In genomic region chr11:14722507-14722906, GRCh38 we compare ENCODE assay signal across 20 cellular contexts.
DNase-seq lines count a peak whose midpoint lies in the region; ATAC-seq and TF ChIP-seq lines count a peak whose summit lies in the region.
"Had no signal": no experiment of that assay in that cellular context is flagged by ENCODE, and none has a peak within 500 bp of the region (broad histone marks: within the 10 kb centered on the region; RNA-seq: fewer than 3 reads in every experiment).

No MANE protein-coding gene starts in this region.

- H3F3A ChIP-seq in neural progenitor cell (ENCODE audit: low read depth) = no peaks in the 10 kb centered on the region

- H3K27ac Mint-ChIP-seq in activated T-cell treated with anti-CD3 and anti-CD28 coated beads, Interleukin-2, amount 50 U/mL, for 72 hours = peak overlapping the region; percentile 70
- H3K27ac Mint-ChIP-seq in neural progenitor cell = no peak overlapping the region
- H3K27ac Mint-ChIP-seq: B cell, H9 had no signal

- H3K4me3 Mint-ChIP-seq in activated T-cell treated with anti-CD3 and anti-CD28 coated beads, Interleukin-2, amount 50 U/mL, for 72 hours = no peak overlapping the region
- no peak overlapping the region for H3K4me3 Mint-ChIP-seq in neural progenitor cell
- H3K4me3 Mint-ChIP-seq: B cell; CD4-positive, CD25-positive, alpha-beta regulatory T cell; CD8-positive, alpha-beta memory T cell; H9 had no signal

- no peak for DNase-seq in activated T-cell treated with anti-CD3 and anti-CD28 coated beads, Interleukin-2, amount 50 U/mL, for 72 hours
- DNase-seq in activated T-cell treated with anti-CD3 and anti-CD28 coated beads, Interleukin-2, amount 50 U/mL, for 1 hour = no peak
- no peak for DNase-seq in ascending aorta (ENCODE audit: low spot score in 2 of 2)
- DNase-seq in fibroblast of the aortic adventitia (ENCODE audit: low read depth) = peak; percentile 9
- no peak for DNase-seq in SIG-M5 treated with dmso at 0.1 percent for 504 hours (lab: John Stamatoyannopoulos, UW; ENCODE audit: unreplicated experiment)
- no peak for DNase-seq in breast epithelium (ENCODE audit: low spot score in 2 of 2)
- DNase-seq in neural progenitor cell (ENCODE audit: low spot score) = no peak
- no peak for DNase-seq in effector memory CD4-positive, alpha-beta T cell
- DNase-seq: CD4-positive, CD25-positive, alpha-beta regulatory T cell; CD8-positive, alpha-beta memory T cell; COR-L47; DMS 273 treated with DMSO at 0.1 percent for 48 hours; DMS53; DND-41; EL; H9 had no signal

- TF ChIP-seq POLR2A in breast epithelium (IDR thresholded peaks at IDR 0.05) = no peak

- H3K79me2 ChIP-seq in neural progenitor cell (ENCODE audit: low read depth) = no peaks in the 10 kb centered on the region

- H3K27me3 ChIP-seq in ascending aorta (no peaks in the 10 kb centered on the region), breast epithelium (no peaks in the 10 kb centered on the region), neural progenitor cell (no peaks in the 10 kb centered on the region)
- no peaks in the 10 kb centered on the region for H3K27me3 ChIP-seq in effector memory CD4-positive, alpha-beta T cell (replicated peaks; ENCODE audit: control insufficient read depth, insufficient read depth, low read length, poor library complexity, severe bottlenecking)
- H3K27me3 ChIP-seq: BLaER1 treated with 17β-estradiol and CSF1 and Interleukin-3, amounts not matched to agents 10 nM and 100 nM had no signal

- H3K27ac ChIP-seq in ascending aorta (peak overlapping the region; percentile 48 to 55), breast epithelium (no peak overlapping the region), neural progenitor cell (no peak overlapping the region)
- no peak overlapping the region for H3K27ac ChIP-seq in effector memory CD4-positive, alpha-beta T cell (ENCODE audit: insufficient read depth, low read length, poor library complexity, severe bottlenecking)
- H3K27ac ChIP-seq: 22Rv1; BLaER1 treated with 17β-estradiol and CSF1 and Interleukin-3, amounts not matched to agents 10 nM and 100 nM had no signal

- no peaks in the 10 kb centered on the region for H3K9me3 ChIP-seq in ascending aorta
- no peaks in the 10 kb centered on the region for H3K9me3 ChIP-seq in breast epithelium
- H3K9me3 ChIP-seq in neural progenitor cell (ENCODE audit: low read depth) = no peaks in the 10 kb centered on the region
- H3K9me3 ChIP-seq in effector memory CD4-positive, alpha-beta T cell (ENCODE audit: control insufficient read depth, low read length) = no peaks in the 10 kb centered on the region
- H3K9me3 ChIP-seq: BLaER1 treated with 17β-estradiol and CSF1 and Interleukin-3, amounts not matched to agents 10 nM and 100 nM had no signal

- peaks cover 38% of the 10 kb centered on the region for H3K4me1 Mint-ChIP-seq in activated T-cell treated with anti-CD3 and anti-CD28 coated beads, Interleukin-2, amount 50 U/mL, for 72 hours (ENCODE audit: low read depth)
- peaks cover 3% of the 10 kb centered on the region for H3K4me1 Mint-ChIP-seq in neural progenitor cell
- H3K4me1 Mint-ChIP-seq: B cell had no signal

- no peaks in the 10 kb centered on the region for H3K4me1 ChIP-seq in ascending aorta
- no peaks in the 10 kb centered on the region for H3K4me1 ChIP-seq in breast epithelium
- no peaks in the 10 kb centered on the region for H3K4me1 ChIP-seq in neural progenitor cell
- H3K4me1 ChIP-seq in effector memory CD4-positive, alpha-beta T cell (ENCODE audit: control insufficient read depth, insufficient read depth, low read length, poor library complexity, severe bottlenecking) = no peaks in the 10 kb centered on the region

- H3K4me2 ChIP-seq in neural progenitor cell = no peak overlapping the region
- H3K4me2 ChIP-seq: BLaER1 treated with 17β-estradiol and CSF1 and Interleukin-3, amounts not matched to agents 10 nM and 100 nM had no signal

- H3K36me3 ChIP-seq in ascending aorta (no peaks in the 10 kb centered on the region), breast epithelium (no peaks in the 10 kb centered on the region), neural progenitor cell (no peaks in the 10 kb centered on the region)
- H3K36me3 ChIP-seq in effector memory CD4-positive, alpha-beta T cell (ENCODE audit: control insufficient read depth, insufficient read depth, low read length) = no peaks in the 10 kb centered on the region
- H3K36me3 ChIP-seq: BLaER1 treated with 17β-estradiol and CSF1 and Interleukin-3, amounts not matched to agents 10 nM and 100 nM had no signal

- intact Hi-C loops in ascending aorta (cut with DNase I) (no loop called here), breast epithelium (cut with DNase I; ENCODE audit: low total_unique reads) (no loop called here)

- no peaks in the 10 kb centered on the region for H3K27me3 Mint-ChIP-seq in activated T-cell treated with anti-CD3 and anti-CD28 coated beads, Interleukin-2, amount 50 U/mL, for 72 hours (ENCODE audit: low read depth)
- no peaks in the 10 kb centered on the region for H3K27me3 Mint-ChIP-seq in neural progenitor cell (ENCODE audit: insufficient read depth, low read depth)
- H3K27me3 Mint-ChIP-seq: CD4-positive, CD25-positive, alpha-beta regulatory T cell; CD8-positive, alpha-beta memory T cell had no signal

- no peaks in the 10 kb centered on the region for H3K36me3 Mint-ChIP-seq in activated T-cell treated with anti-CD3 and anti-CD28 coated beads, Interleukin-2, amount 50 U/mL, for 72 hours (ENCODE audit: insufficient read depth in 2 of 2)
- H3K36me3 Mint-ChIP-seq in neural progenitor cell = no peaks in the 10 kb centered on the region

- H2AFZ ChIP-seq in neural progenitor cell (replicated peaks) = no peak overlapping the region

- peak; percentile 43 to 44 for ATAC-seq in activated T-cell treated with anti-CD3 and anti-CD28 coated beads, Interleukin-2, amount 50 U/mL, for 72 hours (replicated peaks in 1 of 2)
- ATAC-seq: HepG2 had no signal

- H3K9ac ChIP-seq in neural progenitor cell = no peak overlapping the region
- H3K9ac ChIP-seq: BLaER1 treated with 17β-estradiol and CSF1 and Interleukin-3, amounts not matched to agents 10 nM and 100 nM had no signal

- TF ChIP-seq CTCF in ascending aorta (IDR thresholded peaks at IDR 0.05) (no peak), fibroblast of the aortic adventitia (IDR thresholded peaks at IDR 0.05; ENCODE audit: insufficient read depth, low read length) (no peak), breast epithelium (IDR thresholded peaks at IDR 0.05) (no peak), neural progenitor cell (IDR thresholded peaks at IDR 0.05) (no peak)

- H3K9me3 Mint-ChIP-seq in activated T-cell treated with anti-CD3 and anti-CD28 coated beads, Interleukin-2, amount 50 U/mL, for 72 hours = peaks cover 1 to 2% of the 10 kb centered on the region in 2 donors
- no peaks in the 10 kb centered on the region for H3K9me3 Mint-ChIP-seq in neural progenitor cell
- H3K9me3 Mint-ChIP-seq: CD8-positive, alpha-beta memory T cell; H9 had no signal

- H3K4me3 ChIP-seq in ascending aorta (peak overlapping the region; percentile 29 to 50), fibroblast of the aortic adventitia (ENCODE audit: low read depth, low read length) (no peak overlapping the region), breast epithelium (no peak overlapping the region), neural progenitor cell (no peak overlapping the region)
- no peak overlapping the region for H3K4me3 ChIP-seq in effector memory CD4-positive, alpha-beta T cell (ENCODE audit: insufficient read depth, low read depth, low read length, poor library complexity, severe bottlenecking)
- H3K4me3 ChIP-seq: BLaER1 treated with 17β-estradiol and CSF1 and Interleukin-3, amounts not matched to agents 10 nM and 100 nM had no signal

- no peaks in the 10 kb centered on the region for H4K20me1 ChIP-seq in neural progenitor cell (ENCODE audit: low read depth)

Comparison
In these comparisons a context has a peak if more than half of its experiments do, and no peak if none do; other contexts are left out.
1. H3K27ac ChIP-seq: peak in ascending aorta (2 of 2); none in breast epithelium (0 of 2), neural progenitor cell (single experiment) and effector memory CD4-positive, alpha-beta T cell (single experiment).
2. H3K4me3 ChIP-seq: peak in ascending aorta (2 of 2); none in fibroblast of the aortic adventitia (single experiment), breast epithelium (0 of 3), neural progenitor cell (single experiment) and effector memory CD4-positive, alpha-beta T cell (single experiment).